Comparison of ENCODE assay signal across 1 cellular context in the genomic region with DNA sequence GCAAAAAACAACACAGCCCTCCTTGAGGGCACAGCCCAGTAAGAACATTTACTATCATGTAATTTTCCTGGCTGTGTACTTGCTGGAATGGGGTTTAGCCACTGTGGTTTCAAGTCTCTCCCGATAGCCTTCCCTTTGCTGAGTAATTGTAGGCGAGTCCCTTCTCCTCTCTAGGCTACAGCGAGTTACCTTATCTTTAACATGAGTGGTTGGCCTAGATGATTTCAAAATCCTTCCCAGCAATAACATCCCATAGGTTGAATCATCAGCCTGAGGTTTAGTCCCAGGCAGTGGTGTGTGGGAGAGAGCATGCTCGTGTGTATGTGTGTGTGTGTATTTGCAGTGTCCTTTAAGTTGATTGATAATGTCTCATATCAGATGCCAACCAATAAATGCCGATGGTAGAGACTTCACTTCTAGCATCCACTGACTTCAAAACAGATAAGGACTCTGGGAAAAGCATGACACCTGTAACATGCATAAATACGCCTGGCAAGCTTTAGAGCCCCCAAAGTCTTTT.
TF ChIP-seq lines count a peak whose summit lies in the region.

No MANE protein-coding gene starts in this region.

TF ChIP-seq in IMR-90, 13 proteins besides CTCF, POLR2A, EP300 and RAD21 (continued from another document):
- TF ChIP-seq MAZ (IDR thresholded peaks at IDR 0.05; ENCODE audit: borderline replicate concordance, low read depth, low read length) (no peak), FOS (IDR thresholded peaks at IDR 0.05; ENCODE audit: low read depth, low read length) (peak; percentile 57; the same call in 1 of the 2 replicates), BHLHE40 (IDR thresholded peaks at IDR 0.05; ENCODE audit: low read depth, low read length) (0 out of 2 replicates have a peak, but pooled peaks have one; percentile 50), USF2 (IDR thresholded peaks at IDR 0.05; ENCODE audit: low read depth, low read length) (no peak), MXI1 (IDR thresholded peaks at IDR 0.05; ENCODE audit: borderline replicate concordance, low read depth, low read length) (0 out of 2 replicates have a peak, but pooled peaks have one; percentile 33), NFE2L2 (IDR thresholded peaks at IDR 0.05; ENCODE audit: low read depth, low read length) (peak; percentile 69; the same call in 1 of the 2 replicates), MAFK (IDR thresholded peaks at IDR 0.05; ENCODE audit: low read depth, low read length) (no peak), RFX5 (IDR thresholded peaks at IDR 0.05; ENCODE audit: low read depth, low read length) (no peak), CEBPB (IDR thresholded peaks at IDR 0.05; ENCODE audit: low read depth, low read length) (peak; percentile 94), RCOR1 (IDR thresholded peaks at IDR 0.05; ENCODE audit: insufficient replicate concordance, low read length) (no peak), CHD1 (IDR thresholded peaks at IDR 0.05; ENCODE audit: low read depth, low read length) (no peak)
- TF ChIP-seq, protein P1, sequence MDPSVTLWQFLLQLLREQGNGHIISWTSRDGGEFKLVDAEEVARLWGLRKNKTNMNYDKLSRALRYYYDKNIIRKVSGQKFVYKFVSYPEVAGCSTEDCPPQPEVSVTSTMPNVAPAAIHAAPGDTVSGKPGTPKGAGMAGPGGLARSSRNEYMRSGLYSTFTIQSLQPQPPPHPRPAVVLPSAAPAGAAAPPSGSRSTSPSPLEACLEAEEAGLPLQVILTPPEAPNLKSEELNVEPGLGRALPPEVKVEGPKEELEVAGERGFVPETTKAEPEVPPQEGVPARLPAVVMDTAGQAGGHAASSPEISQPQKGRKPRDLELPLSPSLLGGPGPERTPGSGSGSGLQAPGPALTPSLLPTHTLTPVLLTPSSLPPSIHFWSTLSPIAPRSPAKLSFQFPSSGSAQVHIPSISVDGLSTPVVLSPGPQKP (IDR thresholded peaks at IDR 0.05; ENCODE audit: borderline replicate concordance, low read depth, low read length) = no peak
